23 cellular contexts compared by ENCODE assay signal in the genomic region with DNA sequence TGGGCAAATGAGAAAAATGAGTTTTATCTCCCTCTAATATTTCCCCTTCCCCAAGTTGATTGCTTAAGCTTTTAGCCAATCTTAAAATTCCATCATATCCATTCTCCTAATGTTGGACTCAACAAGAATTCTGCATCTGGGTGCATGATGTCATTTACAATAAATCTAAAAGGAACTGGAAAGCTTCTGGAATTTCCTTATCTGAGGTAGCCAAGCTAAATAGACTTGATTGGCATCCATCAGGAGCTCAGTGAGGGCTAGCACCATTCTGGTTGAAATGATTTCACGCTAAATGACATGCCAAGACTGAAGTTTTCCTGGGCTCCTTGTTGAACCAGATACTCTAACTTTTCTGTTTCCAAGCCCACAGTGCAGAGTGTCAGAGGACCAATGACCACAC.
A peak's percentile ranks its signal among the peaks of the same experiment; 100 is the strongest.
DNase-seq lines count a peak whose midpoint lies in the region; ATAC-seq and TF ChIP-seq lines count a peak whose summit lies in the region.
"Had no signal": no experiment of that assay in that cellular context is flagged by ENCODE, and none has a peak within 500 bp of the region (broad histone marks: within the 10 kb centered on the region; RNA-seq: fewer than 3 reads in every experiment).

No MANE protein-coding gene starts in this region.

- H3K4me3 ChIP-seq in fibroblast of the aortic adventitia (ENCODE audit: low read depth, low read length) (no peak overlapping the region), colonic mucosa (no peak overlapping the region)
- H3K4me3 ChIP-seq: BLaER1, GM12878, GM23338 had no signal

- peak; percentile 5 for DNase-seq in NCI-H226
- DNase-seq in chondrocyte (ENCODE audit: low spot score) = no peak
- peak; percentile 15 for DNase-seq in fibroblast of the aortic adventitia (ENCODE audit: low read depth)
- DNase-seq in pulmonary artery endothelial cell (ENCODE audit: low read depth, low spot score) = peak; percentile 24
- DNase-seq in natural killer cell treated with Interleukin-12 subunit alpha and Interleukin-12 subunit beta and Interleukin-15 and Interleukin-18, amount 100 ng/mL, for 72 hours (ENCODE audit: low spot score) = no peak
- DNase-seq in colonic mucosa = no peak
- DNase-seq in posterior cingulate gyrus = no peak
- no peak for DNase-seq in activated CD4-positive, alpha-beta T cell treated with anti-CD3 and anti-CD28 coated beads, Interleukin-2, amount 10 ng/mL, durations not matched to agents 24 days and 14 days
- DNase-seq: CD4-positive, CD25-positive, alpha-beta regulatory T cell; CD8-positive, alpha-beta T cell; DMS153; DMS79; EL; GDM1; H9 had no signal

- H3K27ac Mint-ChIP-seq in chondrocyte (ENCODE audit: unreplicated experiment) = peak overlapping the region; percentile 54
- no peak overlapping the region for H3K27ac Mint-ChIP-seq in natural killer cell treated with Interleukin-12 subunit alpha and Interleukin-12 subunit beta and Interleukin-15 and Interleukin-18, amount 100 ng/mL, for 72 hours
- H3K27ac Mint-ChIP-seq in activated CD4-positive, alpha-beta T cell treated with anti-CD3 and anti-CD28 coated beads, Interleukin-2, amount 10 ng/mL, durations not matched to agents 24 days and 14 days = no peak overlapping the region
- H3K27ac Mint-ChIP-seq: B cell; CD4-positive, CD25-positive, alpha-beta regulatory T cell; CD8-positive, alpha-beta T cell; GM23338 had no signal

- no peak overlapping the region for H3K9ac ChIP-seq in colonic mucosa (ENCODE audit: low read depth in 2 of 2, low read length in 2 of 2)
- H3K9ac ChIP-seq: BLaER1 had no signal

- TF ChIP-seq CTCF in chondrocyte (IDR thresholded peaks at IDR 0.05) (no peak), fibroblast of the aortic adventitia (IDR thresholded peaks at IDR 0.05; ENCODE audit: insufficient read depth, low read length) (no peak), colonic mucosa (IDR thresholded peaks at IDR 0.05) (no peak)

- ATAC-seq in natural killer cell treated with Interleukin-12 subunit alpha and Interleukin-12 subunit beta and Interleukin-15 and Interleukin-18, amount 100 ng/mL, for 72 hours = no peak
- ATAC-seq: CD8-positive, alpha-beta T cell; GM12878; HCT116 had no signal

- no peaks in the 10 kb centered on the region for H3K36me3 ChIP-seq in colonic mucosa
- H3K36me3 ChIP-seq: BLaER1 had no signal

- no peaks in the 10 kb centered on the region for H3K27me3 ChIP-seq in colonic mucosa

- H3K4me3 Mint-ChIP-seq in chondrocyte (ENCODE audit: unreplicated experiment) = no peak overlapping the region
- H3K4me3 Mint-ChIP-seq in natural killer cell treated with Interleukin-12 subunit alpha and Interleukin-12 subunit beta and Interleukin-15 and Interleukin-18, amount 100 ng/mL, for 72 hours = no peak overlapping the region
- H3K4me3 Mint-ChIP-seq in activated CD4-positive, alpha-beta T cell treated with anti-CD3 and anti-CD28 coated beads, Interleukin-2, amount 10 ng/mL, durations not matched to agents 24 days and 14 days = no peak overlapping the region
- H3K4me3 Mint-ChIP-seq: B cell; CD4-positive, CD25-positive, alpha-beta regulatory T cell; CD8-positive, alpha-beta T cell; GM23338; H9 had no signal

- no peaks in the 10 kb centered on the region for H3K36me3 Mint-ChIP-seq in chondrocyte (ENCODE audit: low read depth)
- no peaks in the 10 kb centered on the region for H3K36me3 Mint-ChIP-seq in natural killer cell treated with Interleukin-12 subunit alpha and Interleukin-12 subunit beta and Interleukin-15 and Interleukin-18, amount 100 ng/mL, for 72 hours
- no peaks in the 10 kb centered on the region for H3K36me3 Mint-ChIP-seq in activated CD4-positive, alpha-beta T cell treated with anti-CD3 and anti-CD28 coated beads, Interleukin-2, amount 10 ng/mL, durations not matched to agents 24 days and 14 days (ENCODE audit: low read depth)
- H3K36me3 Mint-ChIP-seq: CD4-positive, CD25-positive, alpha-beta regulatory T cell; CD8-positive, alpha-beta T cell had no signal

- intact Hi-C loops in colonic mucosa (cut with DNase I) (no loop called here), posterior cingulate gyrus (cut with DNase I) (no loop called here)
- intact Hi-C loops in activated CD4-positive, alpha-beta T cell treated with anti-CD3 and anti-CD28 coated beads, Interleukin-2, amount 10 ng/mL, durations not matched to agents 24 days and 14 days (cut with micrococcal nuclease) = no loop called here

- no peaks in the 10 kb centered on the region for H3K9me3 Mint-ChIP-seq in chondrocyte (ENCODE audit: low read depth)
- H3K9me3 Mint-ChIP-seq in natural killer cell treated with Interleukin-12 subunit alpha and Interleukin-12 subunit beta and Interleukin-15 and Interleukin-18, amount 100 ng/mL, for 72 hours = no peaks in the 10 kb centered on the region
- no peaks in the 10 kb centered on the region for H3K9me3 Mint-ChIP-seq in activated CD4-positive, alpha-beta T cell treated with anti-CD3 and anti-CD28 coated beads, Interleukin-2, amount 10 ng/mL, durations not matched to agents 24 days and 14 days
- H3K9me3 Mint-ChIP-seq: CD8-positive, alpha-beta T cell; GM23338; H9 had no signal

- H3K27ac ChIP-seq in colonic mucosa = no peak overlapping the region
- H3K27ac ChIP-seq: 22Rv1, BLaER1, C4-2B had no signal

- H3K9me3 ChIP-seq in colonic mucosa = no peaks in the 10 kb centered on the region
- H3K9me3 ChIP-seq: BLaER1, Caco-2 had no signal

- H3K27me3 Mint-ChIP-seq in chondrocyte (ENCODE audit: low read depth) = no peaks in the 10 kb centered on the region
- peaks cover 0 to 2% of the 10 kb centered on the region in 2 donors for H3K27me3 Mint-ChIP-seq in natural killer cell treated with Interleukin-12 subunit alpha and Interleukin-12 subunit beta and Interleukin-15 and Interleukin-18, amount 100 ng/mL, for 72 hours
- no peaks in the 10 kb centered on the region for H3K27me3 Mint-ChIP-seq in activated CD4-positive, alpha-beta T cell treated with anti-CD3 and anti-CD28 coated beads, Interleukin-2, amount 10 ng/mL, durations not matched to agents 24 days and 14 days
- H3K27me3 Mint-ChIP-seq: B cell had no signal

- peaks cover 31% of the 10 kb centered on the region for H3K4me1 Mint-ChIP-seq in chondrocyte (ENCODE audit: low read depth)
- H3K4me1 Mint-ChIP-seq in natural killer cell treated with Interleukin-12 subunit alpha and Interleukin-12 subunit beta and Interleukin-15 and Interleukin-18, amount 100 ng/mL, for 72 hours (ENCODE audit: low read depth in 2 of 2) = no peaks in the 10 kb centered on the region
- no peaks in the 10 kb centered on the region for H3K4me1 Mint-ChIP-seq in activated CD4-positive, alpha-beta T cell treated with anti-CD3 and anti-CD28 coated beads, Interleukin-2, amount 10 ng/mL, durations not matched to agents 24 days and 14 days
- H3K4me1 Mint-ChIP-seq: B cell; CD4-positive, CD25-positive, alpha-beta regulatory T cell had no signal

- no peaks in the 10 kb centered on the region for H3K4me1 ChIP-seq in colonic mucosa
- H3K4me1 ChIP-seq: BLaER1 had no signal

Comparison
In these comparisons a context has a peak if more than half of its experiments do, and no peak if none do; other contexts are left out.
1. DNase-seq: peak in NCI-H226 (single experiment), fibroblast of the aortic adventitia (single experiment) and pulmonary artery endothelial cell (single experiment); none in chondrocyte (single experiment), natural killer cell treated with Interleukin-12 subunit alpha and Interleukin-12 subunit beta and Interleukin-15 and Interleukin-18, amount 100 ng/mL, for 72 hours (single experiment), colonic mucosa (single experiment), posterior cingulate gyrus (0 of 10) and activated CD4-positive, alpha-beta T cell treated with anti-CD3 and anti-CD28 coated beads, Interleukin-2, amount 10 ng/mL, durations not matched to agents 24 days and 14 days (single experiment).